ENCODE assay signal across 18 cellular contexts in genomic region chrX:72182924-72183323, GRCh38. TPM values are rescaled to one million over a fixed set of nuclear protein-coding genes. Genes with fewer than 3 reads are reported as not detected.
DNase-seq lines count a peak whose midpoint lies in the region; ATAC-seq, FAIRE-seq and TF ChIP-seq lines count a peak whose summit lies in the region.
"Had no signal": no experiment of that assay in that cellular context is flagged by ENCODE, and none has a peak within 500 bp of the region (broad histone marks: within the 10 kb centered on the region; RNA-seq: fewer than 3 reads in every experiment).

No MANE protein-coding gene starts in this region.

- no peak for FAIRE-seq in A549 (lab: Jason Lieb, UNC)
- FAIRE-seq: colon, small intestine had no signal

- TF ChIP-seq RAD21 in A549 (conservative IDR thresholded peaks at IDR 0.05 in 1 of 2, IDR thresholded peaks at IDR 0.05 in 1 of 2) = no peak

- POLR2A ChIA-PET in A549 (lab: Yijun Ruan, JAX) = no interaction called here

- no peak overlapping the region for H3K9ac ChIP-seq in SK-N-MC (ENCODE audit: insufficient read length)
- H3K9ac ChIP-seq in iPS-20b (ENCODE audit: low read depth, low read length) = peak overlapping the region; percentile 98; the same call in 1 of the 2 replicates

- TF ChIP-seq CTCF in A549 (IDR thresholded peaks at IDR 0.05) = no peak

- H3K36me3 ChIP-seq in HAP-1 (replicated peaks) (peaks cover 18% of the 10 kb centered on the region), SK-N-MC (ENCODE audit: insufficient read depth, low read length) (no peaks in the 10 kb centered on the region), iPS-20b (ENCODE audit: insufficient read depth, low read depth, low read length) (peaks cover 9% of the 10 kb centered on the region)

- in situ Hi-C loops in HAP-1 (cut with MboI; ENCODE audit: low sequenced_read_pairs) = no loop called here

- peak overlapping the region; percentile 88 for H3K4me3 ChIP-seq in A549
- H3K4me3 ChIP-seq in HAP-1 = peak overlapping the region; percentile 80; the same call in 1 of the 2 replicates
- peak overlapping the region; percentile 90; the same call in 1 of the 2 replicates for H3K4me3 ChIP-seq in SK-N-MC
- peak overlapping the region; percentile 98 for H3K4me3 ChIP-seq in iPS-20b (ENCODE audit: low read length)
- H3K4me3 ChIP-seq: lung had no signal

- no peak for ATAC-seq in A549
- ATAC-seq in GM18870 (IDR thresholded peaks at IDR 0.05; ENCODE audit: unreplicated experiment) = no peak
- ATAC-seq: esophagus mucosa had no signal

- no peak for TF ChIP-seq EP300 in A549 (IDR thresholded peaks at IDR 0.05)

- CTCF ChIA-PET in A549 (lab: Yijun Ruan, JAX) = no interaction called here

- WGBS in A549 (ENCODE audit: missing lambda C conversion rate) = 71% methylated on average over 2 of the region's 2 CpGs

- H3K4me2 ChIP-seq in A549 = peak overlapping the region; percentile 96

- H3K4me1 ChIP-seq in A549 = peaks cover 10% of the 10 kb centered on the region
- H3K4me1 ChIP-seq in HAP-1 = peaks cover 10% of the 10 kb centered on the region
- H3K4me1 ChIP-seq in iPS-20b (ENCODE audit: insufficient read depth, low read length) = peaks cover 2% of the 10 kb centered on the region

- H3K27me3 ChIP-seq in HAP-1 (ENCODE audit: low read depth) (no peaks in the 10 kb centered on the region), iPS-20b (ENCODE audit: insufficient read depth, low read length) (no peaks in the 10 kb centered on the region)

- no peak for TF ChIP-seq POLR2A in A549 (IDR thresholded peaks at IDR 0.05; ENCODE audit: low read length)

- H3K27ac ChIP-seq in A549 (no peak overlapping the region), SK-N-MC (no peak overlapping the region), iPS-20b (ENCODE audit: low read length) (no peak overlapping the region)

- DNase-seq in A549 (ENCODE audit: low read depth in 1 of 2, low spot score in 1 of 2) (no peak), HAP-1 (ENCODE audit: low spot score in 2 of 2) (no peak), SK-N-MC (ENCODE audit: low read depth, low spot score) (no peak), iPS-NIHi11 (ENCODE audit: low spot score) (no peak), NCI-H1092 (lab: John Stamatoyannopoulos, UW) (no peak)
- DNase-seq in activated CD4-positive, CD25-positive, alpha-beta regulatory T cell (lab: John Stamatoyannopoulos, UW) = no peak
- DNase-seq: ACHN; activated CD4-positive, alpha-beta T cell treated with anti-CD3 and anti-CD28 coated beads for 48 hours; amygdala; hypothalamus; NCI-H1417; NCI-H446 treated with DMSO at 0.1 percent for 48 hours; small intestine had no signal

- no peaks in the 10 kb centered on the region for H3K9me3 ChIP-seq in A549
- no peaks in the 10 kb centered on the region for H3K9me3 ChIP-seq in HAP-1
- no peaks in the 10 kb centered on the region for H3K9me3 ChIP-seq in SK-N-MC (ENCODE audit: low read depth, low read length)
- no peaks in the 10 kb centered on the region for H3K9me3 ChIP-seq in iPS-20b (ENCODE audit: insufficient read depth, low read depth, low read length)

TF ChIP-seq in A549, 52 proteins besides CTCF, POLR2A, EP300 and RAD21:
- TF ChIP-seq MAX (IDR thresholded peaks at IDR 0.05) (no peak), HDAC2 (IDR thresholded peaks at IDR 0.05) (no peak), ATOH8 (CRISPR knock-in tag; IDR thresholded peaks at IDR 0.05; ENCODE audit: low read depth) (no peak), HES2 (IDR thresholded peaks at IDR 0.05) (no peak), FOSL2 (IDR thresholded peaks at IDR 0.05) (no peak), FOSL2 (CRISPR knock-in tag; IDR thresholded peaks at IDR 0.05) (no peak), BCL3 (IDR thresholded peaks at IDR 0.05) (no peak), KDM5A (IDR thresholded peaks at IDR 0.05) (no peak), REST (IDR thresholded peaks at IDR 0.05) (no peak), TFCP2L1 (CRISPR knock-in tag; IDR thresholded peaks at IDR 0.05) (no peak), NR3C1 (IDR thresholded peaks at IDR 0.05) (no peak), ZFP36 (IDR thresholded peaks at IDR 0.05; ENCODE audit: borderline replicate concordance, partially characterized antibody) (no peak), JUN (IDR thresholded peaks at IDR 0.05) (no peak), RCOR1 (IDR thresholded peaks at IDR 0.05; ENCODE audit: low read depth, low read length) (no peak), FOSB (CRISPR knock-in tag; IDR thresholded peaks at IDR 0.05) (no peak)

RNA-seq across cellular contexts. Expression of gene PIN4, which starts 1.4 kb away (rescaled TPM):
- polyA plus RNA-seq in A549 (2011; rRNA removed) = 24.0 and 43.4 TPM in 2 replicates
- polyA plus RNA-seq in A549 (2012; cell fraction: cytosol; rRNA removed) = 18.2 and 22.0 TPM in 2 replicates
- 1.4 and 3.2 TPM in 2 replicates for polyA plus RNA-seq in A549 (2012; cell fraction: nucleus; rRNA removed)
- 105 to 111 TPM (median 109 TPM) in 3 replicates for polyA plus RNA-seq in A549 (2017; fragmentation: RNase III; extraction: RNeasy Plus Mini Kit Qiagen cat#74134 plus additional on column Dnase treatment)
- 3.6 TPM in 2 replicates for polyA minus RNA-seq in A549 (2011; rRNA and poly(A)+ RNA removed)

RNA-seq across cellular contexts. Expression of gene RTL5, which starts 51.2 kb away (rescaled TPM):
- 1.2 and 2.2 TPM in 2 replicates for polyA plus RNA-seq in A549 (2011; rRNA removed)
- 1.8 and 2.1 TPM in 2 replicates for polyA plus RNA-seq in A549 (2012; cell fraction: cytosol; rRNA removed)
- polyA plus RNA-seq in A549 (2012; cell fraction: nucleus; rRNA removed) = 3.2 and 3.3 TPM in 2 replicates
- 2.9 to 3.3 TPM (median 3.2 TPM) in 3 replicates for polyA plus RNA-seq in A549 (2017; fragmentation: RNase III; extraction: RNeasy Plus Mini Kit Qiagen cat#74134 plus additional on column Dnase treatment)
- polyA minus RNA-seq in A549 (2011; rRNA and poly(A)+ RNA removed) = 3.2 and 3.6 TPM in 2 replicates

RNA-seq across cellular contexts. Expression of gene ERCC6L, which starts 55.9 kb away (rescaled TPM):
- polyA plus RNA-seq in A549 (2011; rRNA removed) (7.6 and 10.4 TPM in 2 replicates), A549 (2017; fragmentation: RNase III; extraction: RNeasy Plus Mini Kit Qiagen cat#74134 plus additional on column Dnase treatment) (12.1 to 14.2 TPM (median 13.5 TPM) in 3 replicates)
- polyA plus RNA-seq in A549 (2012; cell fraction: cytosol; rRNA removed) = 3.0 TPM in 2 replicates
- 1.9 and 2.2 TPM in 2 replicates for polyA plus RNA-seq in A549 (2012; cell fraction: nucleus; rRNA removed)
- 4.7 and 4.9 TPM in 2 replicates for polyA minus RNA-seq in A549 (2011; rRNA and poly(A)+ RNA removed)
